ENCODE assay signal across 21 cellular contexts in the genomic region with DNA sequence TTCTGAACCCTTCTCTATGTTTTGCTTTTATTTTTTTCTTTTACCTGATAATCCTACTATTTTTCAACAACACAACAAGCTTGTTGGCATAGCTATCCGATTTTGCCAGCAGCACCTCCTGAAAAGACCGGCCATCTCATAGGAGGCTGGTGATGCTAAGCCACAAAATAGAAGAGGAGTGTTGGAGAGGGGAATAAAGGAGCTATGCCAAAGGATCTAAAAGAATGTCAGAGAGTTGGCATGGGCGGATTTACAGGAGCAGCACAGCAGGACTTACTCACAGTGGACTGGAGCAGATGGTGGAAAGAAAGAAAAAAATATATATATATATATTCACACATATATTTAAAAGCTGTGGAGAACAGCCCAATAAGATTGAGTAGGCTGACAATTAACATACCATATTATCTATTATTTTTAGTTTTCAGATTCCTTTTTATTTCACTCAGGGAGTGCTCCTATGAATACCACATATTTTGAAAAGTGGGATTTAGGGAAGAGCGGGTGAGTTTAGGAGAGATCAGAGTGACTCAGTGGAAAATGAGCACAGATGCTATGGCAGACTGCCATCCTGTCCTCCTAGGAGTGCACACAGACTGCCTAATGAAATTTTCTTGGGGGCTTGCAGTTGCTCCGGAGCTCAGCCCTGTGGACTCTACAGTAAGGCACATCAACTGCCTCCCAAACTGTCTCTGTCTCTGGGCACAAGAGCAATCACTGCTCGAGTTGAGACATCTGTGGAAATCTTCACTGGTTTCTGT.
A peak's percentile ranks its signal among the peaks of the same experiment; 100 is the strongest.
DNase-seq lines count a peak whose midpoint lies in the region; ATAC-seq and TF ChIP-seq lines count a peak whose summit lies in the region.
"Had no signal": no experiment of that assay in that cellular context is flagged by ENCODE, and none has a peak within 500 bp of the region (broad histone marks: within the 10 kb centered on the region; RNA-seq: fewer than 3 reads in every experiment).

No MANE protein-coding gene starts in this region.

- intact Hi-C loops in Calu3 (cut with micrococcal nuclease; ENCODE audit: unreplicated experiment): no loop called here

- H3K36me3 ChIP-seq in SJCRH30: no peaks in the 10 kb centered on the region
- H3K36me3 ChIP-seq: tibial artery had no signal

- no peak overlapping the region for H3K4me3 ChIP-seq in SJCRH30
- no peak overlapping the region for H3K4me3 ChIP-seq in fibroblast of mammary gland (ENCODE audit: control insufficient read depth, low read depth, low read length)
- H3K4me3 ChIP-seq: tibial artery had no signal

- ATAC-seq in GM18858 (IDR thresholded peaks at IDR 0.05; ENCODE audit: unreplicated experiment) (no peak), GM18873 (IDR thresholded peaks at IDR 0.05; ENCODE audit: low FRiP score, unreplicated experiment) (no peak)
- ATAC-seq: activated CD4-positive, alpha-beta T cell treated with anti-CD3 and anti-CD28 coated beads for 36 hours; foreskin keratinocyte; Right ventricle myocardium inferior; T-cell had no signal

- H3K36me3 Mint-ChIP-seq in Calu3 (ENCODE audit: insufficient read depth, unreplicated experiment): no peaks in the 10 kb centered on the region
- H3K36me3 Mint-ChIP-seq: activated naive CD8-positive, alpha-beta T cell; memory B cell; T-cell had no signal

- H3K27me3 Mint-ChIP-seq in Calu3 (ENCODE audit: unreplicated experiment): no peaks in the 10 kb centered on the region
- H3K27me3 Mint-ChIP-seq: activated CD4-positive, alpha-beta T cell treated with anti-CD3 and anti-CD28 coated beads for 36 hours; activated naive CD8-positive, alpha-beta T cell; memory B cell; progenitor cell of endocrine pancreas; T-cell had no signal

- H3K27ac ChIP-seq in SJCRH30: no peak overlapping the region
- H3K27ac ChIP-seq: foreskin keratinocyte, tibial artery had no signal

- BruUV-seq in Calu3 (replicated peaks; lab: Mats Ljungman, UMichigan): no TSS peak

- no peak overlapping the region for H3K4me3 Mint-ChIP-seq in Calu3 (ENCODE audit: low read depth, unreplicated experiment)
- H3K4me3 Mint-ChIP-seq: activated CD4-positive, alpha-beta T cell treated with anti-CD3 and anti-CD28 coated beads for 36 hours; activated naive CD8-positive, alpha-beta T cell; memory B cell; nephron; T-cell had no signal

- no peak overlapping the region for H3K27ac Mint-ChIP-seq in Calu3 (ENCODE audit: unreplicated experiment)
- H3K27ac Mint-ChIP-seq: activated CD4-positive, alpha-beta T cell treated with anti-CD3 and anti-CD28 coated beads for 36 hours; activated naive CD8-positive, alpha-beta T cell; memory B cell; nephron; progenitor cell of endocrine pancreas; T-cell had no signal

- no peaks in the 10 kb centered on the region for H3K9me3 ChIP-seq in SJCRH30 (replicated peaks)
- H3K9me3 ChIP-seq: tibial artery had no signal

- H3K27me3 ChIP-seq in SJCRH30: no peaks in the 10 kb centered on the region
- H3K27me3 ChIP-seq: foreskin keratinocyte, tibial artery had no signal

- TF ChIP-seq CTCF in fibroblast of mammary gland (conservative IDR thresholded peaks at IDR 0.05; ENCODE audit: control insufficient read depth, insufficient read depth, low read depth, low read length) (no peak), Calu3 (IDR thresholded peaks at IDR 0.05; ENCODE audit: unreplicated experiment) (no peak)

- DNase-seq in G401 (ENCODE audit: low spot score) (peak; percentile 72), SJCRH30 (peak; percentile 3 to 38), fibroblast of mammary gland (ENCODE audit: low read depth) (peak; percentile 12), stromal cell of bone marrow (ENCODE audit: low read depth) (peak; percentile 25), Calu3 (no peak)
- DNase-seq: activated CD4-positive, alpha-beta T cell treated with anti-CD3 and anti-CD28 coated beads for 36 hours; cortex of kidney; foreskin keratinocyte; NCI-H1436; NCI-H526; stimulated activated CD4-positive, alpha-beta T cell treated with anti-CD3 and anti-CD28 coated beads, Interleukin-2, amount 100 ng/mL, for 24 hours; stimulated activated naive CD4-positive, alpha-beta T cell; T-cell; tibial artery had no signal

- H3K4me1 ChIP-seq in SJCRH30: no peaks in the 10 kb centered on the region
- H3K4me1 ChIP-seq: foreskin keratinocyte, tibial artery had no signal

- CTCF ChIA-PET in Calu3 (lab: Charles Lee): interaction anchor here (0.6 kb wide), 1 partner anchor 14 kb away, joined by 3 read pairs; no protein-coding TSS in a partner anchor

- H3K9me3 Mint-ChIP-seq in Calu3 (ENCODE audit: low read depth, unreplicated experiment): no peaks in the 10 kb centered on the region

- in situ Hi-C loops in G401 (cut with HindIII; ENCODE audit: low sequenced_read_pairs): no loop called here

- H3K4me1 Mint-ChIP-seq in Calu3 (ENCODE audit: low read depth, unreplicated experiment): no peaks in the 10 kb centered on the region
- H3K4me1 Mint-ChIP-seq: activated CD4-positive, alpha-beta T cell treated with anti-CD3 and anti-CD28 coated beads for 36 hours; memory B cell; nephron; T-cell had no signal
